Comparison of ENCODE assay signal across 28 cellular contexts in the genomic region with DNA sequence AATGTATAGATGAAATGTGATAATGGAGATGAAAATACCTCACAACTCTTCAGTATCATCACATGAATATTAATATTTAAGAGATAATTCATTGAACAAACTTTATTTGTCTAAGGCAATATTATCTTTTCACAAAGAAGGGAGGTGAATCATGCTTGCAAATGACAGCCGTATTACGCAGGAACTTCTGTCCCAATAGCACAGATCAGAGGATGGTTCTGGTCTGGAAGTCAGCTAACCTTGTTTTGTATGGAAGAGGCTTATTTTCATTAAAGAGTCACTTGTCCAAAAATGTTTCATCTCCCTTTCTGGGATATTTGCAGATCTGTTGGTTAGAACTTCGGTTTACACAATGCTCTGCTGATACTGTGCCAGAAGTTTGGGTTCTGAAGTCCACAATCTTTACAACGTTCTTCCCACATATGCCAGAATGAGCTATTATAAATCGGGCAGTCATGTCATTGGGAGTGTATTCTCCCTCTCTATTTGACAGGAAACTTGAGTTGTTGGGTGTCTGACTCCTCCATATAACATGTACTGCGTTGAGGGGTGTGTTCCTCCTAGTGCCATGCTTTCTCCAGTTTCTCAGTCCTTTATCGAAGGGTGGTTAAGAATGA. TPM values are rescaled to one million over a fixed set of nuclear protein-coding genes. Genes with fewer than 3 reads are reported as not detected.
DNase-seq lines count a peak whose midpoint lies in the region; ATAC-seq, FAIRE-seq and TF ChIP-seq lines count a peak whose summit lies in the region.
"Had no signal": no experiment of that assay in that cellular context is flagged by ENCODE, and none has a peak within 500 bp of the region (broad histone marks: within the 10 kb centered on the region; RNA-seq: fewer than 3 reads in every experiment).

No MANE protein-coding gene starts in this region.

- peak overlapping the region; percentile 0 for H3K27ac Mint-ChIP-seq in activated T-cell treated with anti-CD3 and anti-CD28 coated beads, Interleukin-2, amount 50 U/mL, for 24 hours
- H3K27ac Mint-ChIP-seq in central memory CD8-positive, alpha-beta T cell (ENCODE audit: low read depth): peak overlapping the region; percentile 8
- no peak overlapping the region for H3K27ac Mint-ChIP-seq in Calu3 (ENCODE audit: unreplicated experiment)
- H3K27ac Mint-ChIP-seq: activated CD4-positive, alpha-beta memory T cell treated with anti-CD3 and anti-CD28 coated beads, Interleukin-2, amount 10 ng/mL, durations not matched to agents 7 days and 5 days; stimulated activated naive CD8-positive, alpha-beta T cell treated with anti-CD3 and anti-CD28 coated beads, Interleukin-15, Interleukin-2, amounts not matched to agents 100 ng/mL and 50 ng/mL, for 24 hours had no signal

- no peak overlapping the region for H3K9ac ChIP-seq in HepG2 (ENCODE audit: insufficient read depth, low read depth, low read length)

- H3K27ac ChIP-seq in HepG2 (ENCODE audit: extremely low read length, insufficient read depth, low read length): peak overlapping the region; percentile 34
- H3K27ac ChIP-seq: A549; BLaER1 treated with 17β-estradiol and CSF1 and Interleukin-3, amounts not matched to agents 10 nM and 100 nM; RWPE1; upper lobe of right lung had no signal

- no peaks in the 10 kb centered on the region for H3K27me3 ChIP-seq in HepG2 (ENCODE audit: control insufficient read depth in 1 of 2, insufficient read depth in 2 of 2, low read length in 2 of 2)
- H3K27me3 ChIP-seq: BLaER1 treated with 17β-estradiol and CSF1 and Interleukin-3, amounts not matched to agents 10 nM and 100 nM; upper lobe of right lung had no signal

- CTCF ChIA-PET in HepG2 (lab: Yijun Ruan, JAX; ENCODE audit: low intra/inter-chr PET ratio, low total read pairs): no interaction called here
- CTCF ChIA-PET in Calu3 (lab: Charles Lee): no interaction called here

- no peak overlapping the region for H3K4me2 ChIP-seq in HepG2 (ENCODE audit: low read depth, low read length)
- H3K4me2 ChIP-seq: A549 had no signal

- POLR2A ChIA-PET in HepG2 (lab: Yijun Ruan, JAX): interaction anchor here (1.0 kb wide), 1 partner anchor 54 kb away, joined by 4 read pairs; no protein-coding TSS in a partner anchor

- TF ChIP-seq EP300 in HepG2 (IDR thresholded peaks at IDR 0.05; ENCODE audit: low read depth in 2 of 2, low read length in 2 of 2) (no peak), HepG2 (CRISPR knock-in tag; IDR thresholded peaks at IDR 0.05; ENCODE audit: borderline replicate concordance) (no peak)

- H3K27me3 Mint-ChIP-seq in activated T-cell treated with anti-CD3 and anti-CD28 coated beads, Interleukin-2, amount 50 U/mL, for 24 hours: no peaks in the 10 kb centered on the region
- no peaks in the 10 kb centered on the region for H3K27me3 Mint-ChIP-seq in activated T-cell treated with anti-CD3 and anti-CD28 coated beads, Interleukin-2, amount 50 U/mL, for 4 hours (ENCODE audit: low read depth)
- no peaks in the 10 kb centered on the region for H3K27me3 Mint-ChIP-seq in central memory CD8-positive, alpha-beta T cell
- H3K27me3 Mint-ChIP-seq in Calu3 (ENCODE audit: unreplicated experiment): no peaks in the 10 kb centered on the region
- H3K27me3 Mint-ChIP-seq: activated CD4-positive, alpha-beta memory T cell treated with anti-CD3 and anti-CD28 coated beads, Interleukin-2, amount 10 ng/mL, durations not matched to agents 7 days and 5 days; stimulated activated naive CD8-positive, alpha-beta T cell treated with anti-CD3 and anti-CD28 coated beads, Interleukin-15, Interleukin-2, amounts not matched to agents 100 ng/mL and 50 ng/mL, for 24 hours had no signal

- no peak for DNase-seq in activated T-cell treated with anti-CD3 and anti-CD28 coated beads, Interleukin-2, amount 50 U/mL, for 24 hours
- no peak for DNase-seq in activated T-cell treated with anti-CD3 and anti-CD28 coated beads, Interleukin-2, amount 50 U/mL, for 4 hours
- no peak for DNase-seq in central memory CD8-positive, alpha-beta T cell (ENCODE audit: low spot score in 2 of 2)
- peak; percentile 41 for DNase-seq in HepG2 (ENCODE audit: low spot score)
- peak; percentile 15 for DNase-seq in stromal cell of bone marrow (ENCODE audit: low read depth)
- DNase-seq in Calu3: no peak
- DNase-seq: activated CD4-positive, alpha-beta memory T cell treated with anti-CD3 and anti-CD28 coated beads, Interleukin-2, amount 10 ng/mL, durations not matched to agents 7 days and 5 days; activated T-cell treated with anti-CD3 and anti-CD28 coated beads, Interleukin-2, amount 50 U/mL, for 72 hours; dermis blood vessel endothelial cell; GDM1; NCI-H1105; NCI-H510A treated with DMSO at 0.1 percent for 48 hours; right cardiac atrium; stimulated activated CD4-positive, alpha-beta T cell treated with anti-CD3 and anti-CD28 coated beads, Interleukin-1b, Interleukin-23, amount 100 ng/mL, for 48 hours; upper lobe of right lung had no signal

- intact Hi-C loops in HepG2 (cut with micrococcal nuclease; ENCODE audit: unreplicated experiment) (no loop called here), Calu3 (cut with micrococcal nuclease; ENCODE audit: unreplicated experiment) (no loop called here)

- no peaks in the 10 kb centered on the region for H3K9me3 Mint-ChIP-seq in activated T-cell treated with anti-CD3 and anti-CD28 coated beads, Interleukin-2, amount 50 U/mL, for 24 hours
- no peaks in the 10 kb centered on the region for H3K9me3 Mint-ChIP-seq in activated T-cell treated with anti-CD3 and anti-CD28 coated beads, Interleukin-2, amount 50 U/mL, for 4 hours
- no peaks in the 10 kb centered on the region for H3K9me3 Mint-ChIP-seq in central memory CD8-positive, alpha-beta T cell
- no peaks in the 10 kb centered on the region for H3K9me3 Mint-ChIP-seq in Calu3 (ENCODE audit: low read depth, unreplicated experiment)
- H3K9me3 Mint-ChIP-seq: activated CD4-positive, alpha-beta memory T cell treated with anti-CD3 and anti-CD28 coated beads, Interleukin-2, amount 10 ng/mL, durations not matched to agents 7 days and 5 days; activated naive CD4-positive, alpha-beta T cell treated with anti-CD3 and anti-CD28 coated beads, Interleukin-2, amount 50 U/mL, for 72 hours; activated T-cell treated with anti-CD3 and anti-CD28 coated beads, Interleukin-2, amount 50 U/mL, for 72 hours; stimulated activated naive CD8-positive, alpha-beta T cell treated with anti-CD3 and anti-CD28 coated beads, Interleukin-15, Interleukin-2, amounts not matched to agents 100 ng/mL and 50 ng/mL, for 24 hours had no signal

- peaks cover 67% of the 10 kb centered on the region for H4K20me1 ChIP-seq in HepG2 (ENCODE audit: insufficient read depth, low read length)

- H3K36me3 Mint-ChIP-seq in activated T-cell treated with anti-CD3 and anti-CD28 coated beads, Interleukin-2, amount 50 U/mL, for 24 hours (ENCODE audit: low read depth): peaks cover 78% of the 10 kb centered on the region
- peaks cover 16% of the 10 kb centered on the region for H3K36me3 Mint-ChIP-seq in activated T-cell treated with anti-CD3 and anti-CD28 coated beads, Interleukin-2, amount 50 U/mL, for 4 hours (ENCODE audit: insufficient read depth)
- peaks cover 20% of the 10 kb centered on the region for H3K36me3 Mint-ChIP-seq in central memory CD8-positive, alpha-beta T cell (ENCODE audit: insufficient read depth)
- peaks cover 15% of the 10 kb centered on the region for H3K36me3 Mint-ChIP-seq in Calu3 (ENCODE audit: insufficient read depth, unreplicated experiment)

- H3K4me3 ChIP-seq in HepG2 (replicated peaks in 1 of 3; ENCODE audit: insufficient read depth in 1 of 3, low read depth in 2 of 3, low read length in 3 of 3): no peak overlapping the region
- H3K4me3 ChIP-seq: A549; BLaER1 treated with 17β-estradiol and CSF1 and Interleukin-3, amounts not matched to agents 10 nM and 100 nM; upper lobe of right lung had no signal

- in situ Hi-C loops in HepG2 (cut with HindIII; ENCODE audit: extremely low pct_ligation_motif_present, low pct_unique_long_range_greater_than_20kb): no loop called here

- BruUV-seq in HepG2 (replicated peaks; lab: Mats Ljungman, UMichigan): no TSS peak
- BruUV-seq in Calu3 (replicated peaks; lab: Mats Ljungman, UMichigan): no TSS peak

- peaks cover 59% of the 10 kb centered on the region for H3K4me1 ChIP-seq in HepG2 (ENCODE audit: insufficient read depth, low read length)

- TF ChIP-seq CTCF in HepG2 (CRISPR knock-in tag; IDR thresholded peaks at IDR 0.05) (no peak), Calu3 (IDR thresholded peaks at IDR 0.05; ENCODE audit: unreplicated experiment) (no peak)

- H2AFZ ChIP-seq in HepG2 (ENCODE audit: low read length): no peak overlapping the region

- H3K9me3 ChIP-seq in HepG2 (ENCODE audit: low read length): no peaks in the 10 kb centered on the region
- H3K9me3 ChIP-seq: A549; BLaER1 treated with 17β-estradiol and CSF1 and Interleukin-3, amounts not matched to agents 10 nM and 100 nM; upper lobe of right lung had no signal

- H3K79me2 ChIP-seq in HepG2 (ENCODE audit: insufficient read depth, low read length): peaks cover 78% of the 10 kb centered on the region

- WGBS in HepG2 (ENCODE audit: low lambda C conversion rate): 68% methylated on average over 7 of the region's 7 CpGs

- no peak for TF ChIP-seq RAD21 in HepG2 (CRISPR knock-in tag; IDR thresholded peaks at IDR 0.05)

- H3K36me3 ChIP-seq in HepG2 (replicated peaks in 1 of 2; ENCODE audit: control insufficient read depth in 1 of 2, insufficient read depth in 2 of 2, low read length in 2 of 2): peaks cover 8 to 38% of the 10 kb centered on the region in 2 experiments

- no peak for TF ChIP-seq POLR2A in HepG2 (IDR thresholded peaks at IDR 0.05; ENCODE audit: insufficient read depth in 1 of 2, low read depth in 2 of 2, low read length in 2 of 2)

- peaks cover 59% of the 10 kb centered on the region for H3K4me1 Mint-ChIP-seq in activated T-cell treated with anti-CD3 and anti-CD28 coated beads, Interleukin-2, amount 50 U/mL, for 24 hours (ENCODE audit: low read depth)
- H3K4me1 Mint-ChIP-seq in activated T-cell treated with anti-CD3 and anti-CD28 coated beads, Interleukin-2, amount 50 U/mL, for 4 hours (ENCODE audit: low read depth): peaks cover 56% of the 10 kb centered on the region
- H3K4me1 Mint-ChIP-seq in central memory CD8-positive, alpha-beta T cell: peaks cover 46% of the 10 kb centered on the region
- H3K4me1 Mint-ChIP-seq in Calu3 (ENCODE audit: low read depth, unreplicated experiment): peaks cover 18% of the 10 kb centered on the region

- no peak for ATAC-seq in activated T-cell treated with anti-CD3 and anti-CD28 coated beads, Interleukin-2, amount 50 U/mL, for 4 hours
- no peak for ATAC-seq in central memory CD8-positive, alpha-beta T cell (replicated peaks; ENCODE audit: extremely low read depth, poor library complexity, severe bottlenecking)
- ATAC-seq in HepG2 (0 out of 3 replicates have a peak, but pooled peaks have one; percentile 33), HG02763 (IDR thresholded peaks at IDR 0.05; ENCODE audit: unreplicated experiment) (no peak), HG03457 (IDR thresholded peaks at IDR 0.05; ENCODE audit: unreplicated experiment) (no peak)
- ATAC-seq: activated naive CD4-positive, alpha-beta T cell treated with anti-CD3 and anti-CD28 coated beads, Interleukin-2, amount 50 U/mL, for 72 hours; activated T-cell treated with anti-CD3 and anti-CD28 coated beads, Interleukin-2, amount 50 U/mL, for 72 hours; right cardiac atrium; upper lobe of right lung had no signal

- no peak for FAIRE-seq in HepG2 (lab: Jason Lieb, UNC)
- FAIRE-seq: A549, H1, HTR-8/SVneo had no signal

- H3K4me3 Mint-ChIP-seq in activated T-cell treated with anti-CD3 and anti-CD28 coated beads, Interleukin-2, amount 50 U/mL, for 24 hours: no peak overlapping the region
- no peak overlapping the region for H3K4me3 Mint-ChIP-seq in activated T-cell treated with anti-CD3 and anti-CD28 coated beads, Interleukin-2, amount 50 U/mL, for 4 hours
- H3K4me3 Mint-ChIP-seq in central memory CD8-positive, alpha-beta T cell: no peak overlapping the region
- H3K4me3 Mint-ChIP-seq in Calu3 (ENCODE audit: low read depth, unreplicated experiment): no peak overlapping the region
- H3K4me3 Mint-ChIP-seq: activated CD4-positive, alpha-beta memory T cell treated with anti-CD3 and anti-CD28 coated beads, Interleukin-2, amount 10 ng/mL, durations not matched to agents 7 days and 5 days; activated T-cell treated with anti-CD3 and anti-CD28 coated beads, Interleukin-2, amount 50 U/mL, for 72 hours; stimulated activated naive CD8-positive, alpha-beta T cell treated with anti-CD3 and anti-CD28 coated beads, Interleukin-15, Interleukin-2, amounts not matched to agents 100 ng/mL and 50 ng/mL, for 24 hours had no signal

RNA-seq across cellular contexts. Expression of gene YY1, which starts 29.8 kb away (rescaled TPM):
- total RNA-seq in activated T-cell treated with anti-CD3 and anti-CD28 coated beads, Interleukin-2, amount 50 U/mL, for 4 hours: 10 to 100 TPM; 81.3 to 90.1 (median 88.3) TPM
- 62.8 and 68.1 TPM in 2 replicates for total RNA-seq in HepG2 (2016; rRNA removed; fragmentation: Illumina TruSeq; extraction: Trizol)
- total RNA-seq in HepG2 (2016; cell fraction: cytosol; rRNA removed; fragmentation: Illumina TruSeq; extraction: Trizol; ENCODE audit: low read depth): 18.9 and 19.0 TPM in 2 replicates
- total RNA-seq in HepG2 (2016; cell fraction: insoluble cytoplasmic fraction; rRNA removed; fragmentation: Illumina TruSeq; extraction: Trizol): 58.6 and 68.6 TPM in 2 replicates
- 65.4 and 80.0 TPM in 2 replicates for total RNA-seq in HepG2 (2016; cell fraction: membrane; rRNA removed; fragmentation: Illumina TruSeq; extraction: Trizol)
- 38.0 and 40.7 TPM in 2 replicates for total RNA-seq in HepG2 (2016; cell fraction: nucleus; rRNA removed; fragmentation: Illumina TruSeq; extraction: Trizol)
- 23.9 and 29.4 TPM in 2 replicates for polyA plus RNA-seq in HepG2 (2011; rRNA removed)
- 13.8 and 18.5 TPM in 2 replicates for polyA plus RNA-seq in HepG2 (2011; cell fraction: cytosol; rRNA removed)
- polyA plus RNA-seq in HepG2 (2011; cell fraction: nucleus; rRNA removed): 23.8 and 24.4 TPM in 2 replicates
- 43.4 and 54.0 TPM in 2 replicates for polyA plus RNA-seq in HepG2 (2012)
- 29.1 and 32.3 TPM in 2 replicates for polyA plus RNA-seq in HepG2 (2016; cell fraction: cytosol; fragmentation: Illumina TruSeq; extraction: Trizol; ENCODE audit: low read depth)
- polyA plus RNA-seq in HepG2 (2016; cell fraction: insoluble cytoplasmic fraction; fragmentation: Illumina TruSeq; extraction: Trizol; ENCODE audit: low read depth): 93.6 and 111 TPM in 2 replicates
- polyA plus RNA-seq in HepG2 (2016; cell fraction: membrane; fragmentation: Illumina TruSeq; extraction: Trizol; ENCODE audit: low read depth): 65.2 and 73.0 TPM in 2 replicates
- 82.8 and 91.4 TPM in 2 replicates for polyA plus RNA-seq in HepG2 (2016; cell fraction: nucleus; fragmentation: Illumina TruSeq; extraction: Trizol; ENCODE audit: insufficient read depth, low read depth)
- 24.4 and 42.6 TPM in 2 replicates for polyA minus RNA-seq in HepG2 (2011; rRNA and poly(A)+ RNA removed; ENCODE audit: low replicate concordance)
- 17.8 and 23.1 TPM in 2 replicates for polyA minus RNA-seq in HepG2 (2011; cell fraction: cytosol; rRNA and poly(A)+ RNA removed)
- polyA minus RNA-seq in HepG2 (2011; cell fraction: nucleus; rRNA and poly(A)+ RNA removed): 36.4 and 41.8 TPM in 2 replicates
- total RNA-seq in Calu3 (2022): 99.0 and 100.0 TPM in 2 replicates

RNA-seq across cellular contexts. Expression of gene SLC25A29, which starts 37.5 kb away (rescaled TPM):
- total RNA-seq in activated T-cell treated with anti-CD3 and anti-CD28 coated beads, Interleukin-2, amount 50 U/mL, for 4 hours: 10 to 100 TPM in 1 of 3 donors, 1 to 10 TPM in 2; 6.2 to 10.8 (median 6.6) TPM
- total RNA-seq in HepG2 (2016; rRNA removed; fragmentation: Illumina TruSeq; extraction: Trizol) (9.6 and 17.2 TPM in 2 replicates), Calu3 (2022) (68.4 and 80.1 TPM in 2 replicates)
- total RNA-seq in HepG2 (2016; cell fraction: cytosol; rRNA removed; fragmentation: Illumina TruSeq; extraction: Trizol; ENCODE audit: low read depth): 2.4 and 2.6 TPM in 2 replicates
- 9.5 and 17.7 TPM in 2 replicates for total RNA-seq in HepG2 (2016; cell fraction: insoluble cytoplasmic fraction; rRNA removed; fragmentation: Illumina TruSeq; extraction: Trizol)
- 6.9 and 7.4 TPM in 2 replicates for total RNA-seq in HepG2 (2016; cell fraction: membrane; rRNA removed; fragmentation: Illumina TruSeq; extraction: Trizol)
- 15.9 and 18.2 TPM in 2 replicates for total RNA-seq in HepG2 (2016; cell fraction: nucleus; rRNA removed; fragmentation: Illumina TruSeq; extraction: Trizol)
- 12.2 and 16.1 TPM in 2 replicates for polyA plus RNA-seq in HepG2 (2011; rRNA removed)
- 6.9 and 11.5 TPM in 2 replicates for polyA plus RNA-seq in HepG2 (2011; cell fraction: cytosol; rRNA removed)
- polyA plus RNA-seq in HepG2 (2011; cell fraction: nucleus; rRNA removed): 98.4 and 122 TPM in 2 replicates
- 6.9 and 8.5 TPM in 2 replicates for polyA plus RNA-seq in HepG2 (2012)
- 1.4 and 1.6 TPM in 2 replicates for polyA plus RNA-seq in HepG2 (2016; cell fraction: cytosol; fragmentation: Illumina TruSeq; extraction: Trizol; ENCODE audit: low read depth)
- polyA plus RNA-seq in HepG2 (2016; cell fraction: insoluble cytoplasmic fraction; fragmentation: Illumina TruSeq; extraction: Trizol; ENCODE audit: low read depth): 8.9 and 9.4 TPM in 2 replicates
- polyA plus RNA-seq in HepG2 (2016; cell fraction: membrane; fragmentation: Illumina TruSeq; extraction: Trizol; ENCODE audit: low read depth): 3.8 and 4.2 TPM in 2 replicates
- polyA plus RNA-seq in HepG2 (2016; cell fraction: nucleus; fragmentation: Illumina TruSeq; extraction: Trizol; ENCODE audit: insufficient read depth, low read depth): 47.1 and 52.2 TPM in 2 replicates
- 9.4 and 18.9 TPM in 2 replicates for polyA minus RNA-seq in HepG2 (2011; rRNA and poly(A)+ RNA removed; ENCODE audit: low replicate concordance)
- 4.6 and 8.4 TPM in 2 replicates for polyA minus RNA-seq in HepG2 (2011; cell fraction: cytosol; rRNA and poly(A)+ RNA removed)
- 9.1 and 11.2 TPM in 2 replicates for polyA minus RNA-seq in HepG2 (2011; cell fraction: nucleus; rRNA and poly(A)+ RNA removed)

RNA-seq across cellular contexts. Expression of gene SLC25A47, which starts 54.4 kb away (rescaled TPM):
- total RNA-seq in activated T-cell treated with anti-CD3 and anti-CD28 coated beads, Interleukin-2, amount 50 U/mL, for 4 hours: not detected
- total RNA-seq in HepG2 (2016; rRNA removed; fragmentation: Illumina TruSeq; extraction: Trizol) (0.87 and 1.0 TPM in 2 replicates), Calu3 (2022) (not detected in 2 replicates)
- total RNA-seq in HepG2 (2016; cell fraction: cytosol; rRNA removed; fragmentation: Illumina TruSeq; extraction: Trizol; ENCODE audit: low read depth): 0.71 and 1.5 TPM in 2 replicates
- total RNA-seq in HepG2 (2016; cell fraction: insoluble cytoplasmic fraction; rRNA removed; fragmentation: Illumina TruSeq; extraction: Trizol): 0.88 and 0.95 TPM in 2 replicates
- 0.53 and 1.1 TPM in 2 replicates for total RNA-seq in HepG2 (2016; cell fraction: membrane; rRNA removed; fragmentation: Illumina TruSeq; extraction: Trizol)
- 0.47 and 0.65 TPM in 2 replicates for total RNA-seq in HepG2 (2016; cell fraction: nucleus; rRNA removed; fragmentation: Illumina TruSeq; extraction: Trizol)
- polyA plus RNA-seq in HepG2 (2011; rRNA removed): 1.7 and 7.6 TPM in 2 replicates
- 3.2 and 4.5 TPM in 2 replicates for polyA plus RNA-seq in HepG2 (2011; cell fraction: cytosol; rRNA removed)
- 4.2 and 9.5 TPM in 2 replicates for polyA plus RNA-seq in HepG2 (2011; cell fraction: nucleus; rRNA removed)
- polyA plus RNA-seq in HepG2 (2012): 6.6 and 11.5 TPM in 2 replicates
- 0.17 and 0.24 TPM in 2 replicates for polyA plus RNA-seq in HepG2 (2016; cell fraction: cytosol; fragmentation: Illumina TruSeq; extraction: Trizol; ENCODE audit: low read depth)
- polyA plus RNA-seq in HepG2 (2016; cell fraction: insoluble cytoplasmic fraction; fragmentation: Illumina TruSeq; extraction: Trizol; ENCODE audit: low read depth): 0.51 and 0.54 TPM in 2 replicates
- polyA plus RNA-seq in HepG2 (2016; cell fraction: membrane; fragmentation: Illumina TruSeq; extraction: Trizol; ENCODE audit: low read depth): 0.41 and 0.42 TPM in 2 replicates
- polyA plus RNA-seq in HepG2 (2016; cell fraction: nucleus; fragmentation: Illumina TruSeq; extraction: Trizol; ENCODE audit: insufficient read depth, low read depth): 0.53 and 0.61 TPM in 2 replicates
- polyA minus RNA-seq in HepG2 (2011; rRNA and poly(A)+ RNA removed; ENCODE audit: low replicate concordance): 4.3 TPM in 1 of 2 replicates, not detected in the other
- 2.3 and 3.1 TPM in 2 replicates for polyA minus RNA-seq in HepG2 (2011; cell fraction: cytosol; rRNA and poly(A)+ RNA removed)
- 0.52 and 1.5 TPM in 2 replicates for polyA minus RNA-seq in HepG2 (2011; cell fraction: nucleus; rRNA and poly(A)+ RNA removed)
- total RNA-seq: activated CD4-positive, alpha-beta memory T cell treated with anti-CD3 and anti-CD28 coated beads, Interleukin-2, amount 10 ng/mL, durations not matched to agents 7 days and 5 days; activated T-cell treated with anti-CD3 and anti-CD28 coated beads, Interleukin-2, amount 50 U/mL, for 72 hours; dermis blood vessel endothelial cell; epithelial cell of proximal tubule; glomerular endothelial cell; H1; LHCN-M2; osteocyte; right cardiac atrium; upper lobe of right lung had no signal
- polyA plus RNA-seq: A549, H1, right cardiac atrium had no signal

Comparison
In these comparisons a context has a peak if more than half of its experiments do, and no peak if none do; other contexts are left out.
1. DNase-seq: peak in HepG2 (single experiment) and stromal cell of bone marrow (single experiment); none in activated T-cell treated with anti-CD3 and anti-CD28 coated beads, Interleukin-2, amount 50 U/mL, for 24 hours (single experiment), activated T-cell treated with anti-CD3 and anti-CD28 coated beads, Interleukin-2, amount 50 U/mL, for 4 hours (single experiment), central memory CD8-positive, alpha-beta T cell (0 of 2) and Calu3 (single experiment).